ENCODE assay signal across 21 cellular contexts in genomic region chrX:67636532-67636931, GRCh38.
DNase-seq lines count a peak whose midpoint lies in the region; ATAC-seq and TF ChIP-seq lines count a peak whose summit lies in the region.
"Had no signal": no experiment of that assay in that cellular context is flagged by ENCODE, and none has a peak within 500 bp of the region (broad histone marks: within the 10 kb centered on the region; RNA-seq: fewer than 3 reads in every experiment).

No MANE protein-coding gene starts in this region.

- no peak overlapping the region for H2AK5ac ChIP-seq in H9 (ENCODE audit: insufficient read length, low read length)

- no peaks in the 10 kb centered on the region for H3K79me2 ChIP-seq in H9 (ENCODE audit: insufficient read depth, low read length)

- peaks cover 9 to 20% (median 15%) of the 10 kb centered on the region in 3 experiments; a peak in 5 of 7 replicates for H3K36me3 Mint-ChIP-seq in H9 (ENCODE audit: insufficient read depth in 1 of 3, low read depth in 3 of 3)
- H3K36me3 Mint-ChIP-seq: activated naive CD4-positive, alpha-beta T cell treated with anti-CD3 and anti-CD28 coated beads, Interleukin-2, amount 50 U/mL, for 24 hours had no signal

- H2AFZ ChIP-seq in H9 (ENCODE audit: low read length), result no peak overlapping the region

- H4K5ac ChIP-seq in H9 (ENCODE audit: insufficient read length, low read depth, low read length), result no peak overlapping the region

- no peak overlapping the region for H3K4me2 ChIP-seq in H9 (ENCODE audit: insufficient read depth, insufficient read length, low read length)

- no peaks in the 10 kb centered on the region for H4K20me1 ChIP-seq in H9 (ENCODE audit: control insufficient read depth, insufficient read depth, insufficient read length)

- H3K27ac ChIP-seq in 22Rv1, result peak overlapping the region; percentile 42
- H3K27ac ChIP-seq in H9 (ENCODE audit: insufficient read length, low read depth, low read length), result no peak overlapping the region
- no peak overlapping the region for H3K27ac ChIP-seq in coronary artery
- H3K27ac ChIP-seq: transverse colon had no signal

- no peak overlapping the region for H2BK120ac ChIP-seq in H9 (ENCODE audit: low read depth, low read length, poor library complexity, severe bottlenecking)

- peaks cover 14 to 18% of the 10 kb centered on the region in 2 experiments for H3K4me1 Mint-ChIP-seq in H9
- H3K4me1 Mint-ChIP-seq: activated naive CD4-positive, alpha-beta T cell treated with anti-CD3 and anti-CD28 coated beads, Interleukin-2, amount 50 U/mL, for 24 hours had no signal

- no peak overlapping the region for H3K18ac ChIP-seq in H9 (ENCODE audit: insufficient read length, low read depth, low read length)

- H3K9ac ChIP-seq in H9 (ENCODE audit: extremely low read depth, insufficient read length, low read length), result no peak overlapping the region

- no peak overlapping the region for H2BK12ac ChIP-seq in H9 (ENCODE audit: insufficient read length, low read depth, low read length)

- H3K27me3 Mint-ChIP-seq in H9 (ENCODE audit: low read depth), result no peaks in the 10 kb centered on the region; the same call in 1 of the 2 replicates
- H3K27me3 Mint-ChIP-seq: activated naive CD4-positive, alpha-beta T cell treated with anti-CD3 and anti-CD28 coated beads, Interleukin-2, amount 50 U/mL, for 24 hours had no signal

- H3K4me3 ChIP-seq in astrocyte of the spinal cord (ENCODE audit: low read depth, low read length), result no peak overlapping the region
- H3K4me3 ChIP-seq in lower leg skin (ENCODE audit: low read depth, poor library complexity, severe bottlenecking), result no peak overlapping the region
- no peak overlapping the region for H3K4me3 ChIP-seq in coronary artery
- H3K4me3 ChIP-seq: GM12878, transverse colon had no signal

- peaks cover 62 to 68% of the 10 kb centered on the region in 2 experiments for H3K9me3 Mint-ChIP-seq in H9
- H3K9me3 Mint-ChIP-seq: activated naive CD4-positive, alpha-beta T cell treated with anti-CD3 and anti-CD28 coated beads, Interleukin-2, amount 50 U/mL, for 24 hours had no signal

- intact Hi-C loops in lower leg skin (cut with DNase I; ENCODE audit: low total_unique reads), result no loop called here

- in situ Hi-C loops in astrocyte of the spinal cord (cut with HindIII; ENCODE audit: low sequenced_read_pairs), result no loop called here

- H3K14ac ChIP-seq in H9 (ENCODE audit: insufficient read depth, low read length), result no peak overlapping the region

- no peak overlapping the region for H4K91ac ChIP-seq in H9 (ENCODE audit: insufficient read length, low read depth, low read length)

- no peak overlapping the region for H4K8ac ChIP-seq in H9 (replicated peaks; ENCODE audit: insufficient read length, low read depth, low read length)

- no peak for TF ChIP-seq POLR2A in lower leg skin (IDR thresholded peaks at IDR 0.05)

- H3K4ac ChIP-seq in H9 (ENCODE audit: low read depth, low read length), result no peak overlapping the region

- TF ChIP-seq CTCF in 22Rv1 (IDR thresholded peaks at IDR 0.05), result no peak
- no peak for TF ChIP-seq CTCF in H9 (conservative IDR thresholded peaks at IDR 0.05)
- TF ChIP-seq CTCF in astrocyte of the spinal cord (IDR thresholded peaks at IDR 0.05; ENCODE audit: low read depth, low read length), result no peak
- no peak for TF ChIP-seq CTCF in lower leg skin (IDR thresholded peaks at IDR 0.05)
- TF ChIP-seq CTCF in coronary artery (IDR thresholded peaks at IDR 0.05), result no peak

- no peak overlapping the region for H3K27ac Mint-ChIP-seq in H9

- H3K79me1 ChIP-seq in H9 (ENCODE audit: insufficient read depth, low read depth, low read length, poor library complexity, severe bottlenecking), result no peaks in the 10 kb centered on the region

- no peaks in the 10 kb centered on the region for H3K4me1 ChIP-seq in H9 (ENCODE audit: insufficient read depth, low read length)
- H3K4me1 ChIP-seq: BE2C, transverse colon had no signal

- no peak overlapping the region for H3K4me3 Mint-ChIP-seq in H9
- H3K4me3 Mint-ChIP-seq: activated naive CD4-positive, alpha-beta T cell treated with anti-CD3 and anti-CD28 coated beads, Interleukin-2, amount 50 U/mL, for 24 hours had no signal

- H3K27me3 ChIP-seq in H9 (ENCODE audit: insufficient read depth, low read length), result no peaks in the 10 kb centered on the region
- H3K27me3 ChIP-seq: BE2C, transverse colon had no signal

- H2BK5ac ChIP-seq in H9 (ENCODE audit: insufficient read length, low read length), result no peak overlapping the region

- peak; percentile 28 for DNase-seq in H9
- peak; percentile 11 for DNase-seq in astrocyte of the spinal cord (ENCODE audit: low read depth, low spot score)
- DNase-seq in hepatic stellate cell (ENCODE audit: low spot score), result peak; percentile 9
- DNase-seq in lower leg skin (ENCODE audit: low spot score in 2 of 2), result no peak
- DNase-seq in DMS53 treated with DMSO at 0.1 percent for 48 hours (lab: John Stamatoyannopoulos, UW; ENCODE audit: unreplicated experiment), result no peak
- no peak for DNase-seq in coronary artery (ENCODE audit: low spot score)
- DNase-seq: activated CD4-positive, alpha-beta T cell treated with anti-CD3 and anti-CD28 coated beads, Interleukin-2, amount 50 U/mL, for 1 hour; aorta; BE2C; DMS53; effector CD4-positive, alpha-beta T cell; erythroblast; NCI-H2029 treated with DMSO at 0.1 percent for 48 hours; NCI-H774; transverse colon had no signal

- ATAC-seq in GM18519 (IDR thresholded peaks at IDR 0.05; ENCODE audit: low FRiP score, unreplicated experiment), result no peak
- ATAC-seq: GM12878, HCT116, sciatic nerve had no signal

- H3K56ac ChIP-seq in H9 (ENCODE audit: insufficient read length, low read depth, low read length), result no peak overlapping the region

- no peak overlapping the region for H3T11ph ChIP-seq in H9 (ENCODE audit: low read length)

- H2BK15ac ChIP-seq in H9 (ENCODE audit: low read depth, low read length), result no peak overlapping the region

- H3K9me3 ChIP-seq in H9 (ENCODE audit: control insufficient read depth, low read depth, low read length), result peaks cover 4% of the 10 kb centered on the region
- H3K9me3 ChIP-seq: BE2C, transverse colon had no signal

- no peak overlapping the region for H3K23ac ChIP-seq in H9 (ENCODE audit: insufficient read length, low read depth, low read length)

- H2BK20ac ChIP-seq in H9 (ENCODE audit: low read depth, low read length, poor library complexity, severe bottlenecking), result no peak overlapping the region

- no peaks in the 10 kb centered on the region for H3K23me2 ChIP-seq in H9 (ENCODE audit: insufficient read length, low read depth, low read length, poor library complexity, severe bottlenecking)

Comparison
In these comparisons a context has a peak if more than half of its experiments do, and no peak if none do; other contexts are left out.
1. DNase-seq: peak in H9 (single experiment), astrocyte of the spinal cord (single experiment) and hepatic stellate cell (single experiment); none in lower leg skin (0 of 2), DMS53 treated with DMSO at 0.1 percent for 48 hours (single experiment) and coronary artery (single experiment).